23 cellular contexts compared by ENCODE assay signal in the genomic region with DNA sequence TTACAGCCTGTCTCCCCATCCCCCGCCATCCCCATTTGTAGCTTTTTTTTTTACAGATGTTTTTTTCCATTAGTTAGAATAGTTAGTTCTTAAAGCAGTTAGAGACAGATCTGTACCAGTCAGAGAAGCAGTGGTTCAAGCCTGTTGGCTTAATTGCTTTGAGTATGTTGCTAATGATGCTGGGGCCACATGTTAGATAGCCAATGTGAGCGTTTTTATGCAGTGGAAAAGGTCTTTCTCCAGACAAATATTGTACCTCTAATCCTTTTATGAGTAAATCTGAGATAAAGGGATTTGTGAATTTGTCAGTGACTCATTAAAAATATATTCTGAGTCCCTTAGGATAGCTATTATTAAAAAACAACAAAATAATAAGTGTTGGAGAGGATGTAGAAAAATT.
A peak's percentile ranks its signal among the peaks of the same experiment; 100 is the strongest.
DNase-seq lines count a peak whose midpoint lies in the region; ATAC-seq, FAIRE-seq and TF ChIP-seq lines count a peak whose summit lies in the region.
"Had no signal": no experiment of that assay in that cellular context is flagged by ENCODE, and none has a peak within 500 bp of the region (broad histone marks: within the 10 kb centered on the region; RNA-seq: fewer than 3 reads in every experiment).

No MANE protein-coding gene starts in this region.

- TF ChIP-seq CTCF in IMR-90 (conservative IDR thresholded peaks at IDR 0.05; ENCODE audit: low read depth, low read length) (no peak), keratinocyte (optimal IDR thresholded peaks at IDR 0.05 in 1 of 3, IDR thresholded peaks at IDR 0.05 in 1 of 3, conservative IDR thresholded peaks at IDR 0.05 in 1 of 3; ENCODE audit: extremely low read depth in 1 of 3, insufficient read depth in 2 of 3, low read length in 3 of 3) (no peak), stomach (IDR thresholded peaks at IDR 0.05) (no peak)

- H4K8ac ChIP-seq in IMR-90 (ENCODE audit: low read depth in 2 of 2, low read length in 2 of 2): 0 out of 4 replicates have a peak overlapping the region, but pooled peaks of 1 of the 2 experiments have one; percentile 4

- H3K36me3 ChIP-seq in ACC112 (ENCODE audit: insufficient read depth, low read length) (peaks cover 12% of the 10 kb centered on the region; the same call in 1 of the 2 replicates), IMR-90 (ENCODE audit: control insufficient read depth, insufficient read depth, low read length) (no peaks in the 10 kb centered on the region; the same call in 1 of the 2 replicates), SJSA1 (peaks cover 14% of the 10 kb centered on the region; the same call in 1 of the 2 replicates), keratinocyte (ENCODE audit: control insufficient read depth in 2 of 2, extremely low read depth in 1 of 2, insufficient read depth in 2 of 2, low read length in 2 of 2) (no peaks in the 10 kb centered on the region), stomach (no peaks in the 10 kb centered on the region)
- H3K36me3 ChIP-seq: SJCRH30 had no signal

- no peak overlapping the region for H3K23ac ChIP-seq in IMR-90 (ENCODE audit: low read depth, low read length)

- H3K79me1 ChIP-seq in IMR-90 (ENCODE audit: low read depth in 1 of 2, low read length in 2 of 2): peaks cover 23 to 37% of the 10 kb centered on the region in 2 experiments

- POLR2A ChIA-PET in IMR-90 (lab: Charles Lee; ENCODE audit: unreplicated experiment): no interaction called here

- H3K4me3 ChIP-seq in ACC112 (ENCODE audit: low read depth, low read length) (no peak overlapping the region), IMR-90 (ENCODE audit: insufficient read depth, low read depth, low read length) (no peak overlapping the region), SJSA1 (no peak overlapping the region), keratinocyte (ENCODE audit: control insufficient read depth in 2 of 3, extremely low read depth in 1 of 3, insufficient read depth in 2 of 3, low read depth in 1 of 3, low read length in 3 of 3) (no peak overlapping the region), stomach (no peak overlapping the region)
- H3K4me3 ChIP-seq: A549, K562, SJCRH30 had no signal

- H3K27me3 ChIP-seq in ACC112 (ENCODE audit: insufficient read depth, low read length) (no peaks in the 10 kb centered on the region), IMR-90 (ENCODE audit: control insufficient read depth, insufficient read depth, low read length) (no peaks in the 10 kb centered on the region), SJSA1 (replicated peaks) (no peaks in the 10 kb centered on the region), keratinocyte (ENCODE audit: control insufficient read depth, extremely low read depth, insufficient read depth, low read length) (no peaks in the 10 kb centered on the region), stomach (no peaks in the 10 kb centered on the region)
- H3K27me3 ChIP-seq: SJCRH30 had no signal

- H3K9ac ChIP-seq in IMR-90 (ENCODE audit: low read depth, low read length) (no peak overlapping the region), keratinocyte (ENCODE audit: control insufficient read depth, extremely low read depth, insufficient read depth, low read length) (no peak overlapping the region)

- peak overlapping the region; percentile 40; the same call in 1 of the 2 replicates for H4K5ac ChIP-seq in IMR-90 (ENCODE audit: low read depth, low read length)

- H3K14ac ChIP-seq in IMR-90 (replicated peaks; ENCODE audit: low read depth, low read length): peak overlapping the region; percentile 49; the same call in 1 of the 2 replicates

- no peak overlapping the region for H3K56ac ChIP-seq in IMR-90 (ENCODE audit: extremely low read depth, insufficient read depth, low read length)

- H3K4me2 ChIP-seq in IMR-90 (ENCODE audit: low read depth, low read length) (no peak overlapping the region), keratinocyte (ENCODE audit: control insufficient read depth, extremely low read depth, insufficient read depth, low read depth, low read length) (no peak overlapping the region)
- H3K4me2 ChIP-seq: A549 had no signal

- H4K20me1 ChIP-seq in IMR-90 (ENCODE audit: insufficient read depth, low read length) (no peaks in the 10 kb centered on the region), keratinocyte (ENCODE audit: control insufficient read depth, extremely low read depth, insufficient read depth, low read length) (no peaks in the 10 kb centered on the region)

- in situ Hi-C loops in IMR-90 (cut with MboI; ENCODE audit: low sequenced_read_pairs): no loop called here

- H2BK120ac ChIP-seq in IMR-90 (ENCODE audit: low read depth, low read length): peak overlapping the region; percentile 39; the same call in 1 of the 2 replicates

- no peak for TF ChIP-seq RAD21 in IMR-90 (IDR thresholded peaks at IDR 0.05; ENCODE audit: low read length)

- H3K27ac ChIP-seq in ACC112 (ENCODE audit: low read depth, low read length) (peak overlapping the region; percentile 41), IMR-90 (ENCODE audit: insufficient read depth, low read length) (no peak overlapping the region), SJSA1 (peak overlapping the region; percentile 9; the same call in 1 of the 2 replicates), keratinocyte (ENCODE audit: control insufficient read depth, insufficient read depth, low read length) (no peak overlapping the region), stomach (no peak overlapping the region)
- H3K27ac ChIP-seq: A549, RWPE1, SJCRH30 had no signal

- TF ChIP-seq EP300 in stomach (IDR thresholded peaks at IDR 0.05): no peak

- DNase-seq in IMR-90: no peak
- DNase-seq in SJSA1 (ENCODE audit: low read depth in 1 of 2, low spot score in 2 of 2): no peak
- DNase-seq in keratinocyte (ENCODE audit: low read depth, low spot score): no peak
- no peak for DNase-seq in foreskin melanocyte
- DNase-seq in COLO668 (lab: John Stamatoyannopoulos, UW; ENCODE audit: unreplicated experiment): no peak
- DNase-seq in stomach: no peak
- DNase-seq: C1 segment of cervical spinal cord, DND-41, GF-D8, H9, NCI-H1048, NCI-H1436 treated with DMSO at 0.1 percent for 48 hours, NCI-H2081 treated with DMSO at 0.1 percent for 48 hours, NCI-H345, NCI-H526, OCI-M1 had no signal

- peak overlapping the region; percentile 93 for H2BK5ac ChIP-seq in IMR-90 (ENCODE audit: low read depth, low read length, poor library complexity, severe bottlenecking)

- ATAC-seq in IMR-90 (ENCODE audit: low read depth) (no peak), HG02759 (IDR thresholded peaks at IDR 0.05; ENCODE audit: unreplicated experiment) (no peak)
- ATAC-seq: A549, K562 had no signal

- peak overlapping the region; percentile 41; the same call in 1 of the 2 replicates for H2AK5ac ChIP-seq in IMR-90 (ENCODE audit: low read depth, low read length)

- H3K79me2 ChIP-seq in ACC112 (ENCODE audit: control insufficient read depth, insufficient read depth, low read length, unreplicated experiment) (no peaks in the 10 kb centered on the region), keratinocyte (ENCODE audit: control insufficient read depth, insufficient read depth, low read length) (no peaks in the 10 kb centered on the region)

- CTCF ChIA-PET in IMR-90 (lab: Yijun Ruan, JAX): interaction anchor here (0.5 to 1.0 kb wide), 6 partner anchors 11 to 553 kb away, joined by 3 to 5 read pairs (median 3); no protein-coding TSS in a partner anchor

- H3K4me1 ChIP-seq in ACC112 (ENCODE audit: control insufficient read depth, insufficient read depth, low read length, unreplicated experiment) (peaks cover 47% of the 10 kb centered on the region), IMR-90 (ENCODE audit: control insufficient read depth, insufficient read depth, low read length) (peaks cover 10% of the 10 kb centered on the region), SJSA1 (replicated peaks) (peaks cover 54% of the 10 kb centered on the region), keratinocyte (ENCODE audit: control insufficient read depth, extremely low read depth, insufficient read depth, low read length) (peaks cover 34% of the 10 kb centered on the region), stomach (no peaks in the 10 kb centered on the region)

- peak; percentile 60 for FAIRE-seq in keratinocyte (lab: Jason Lieb, UNC)
- FAIRE-seq: A549, GM12892, K562 had no signal

- no peak overlapping the region; the same call in 1 of the 2 replicates for H3K4ac ChIP-seq in IMR-90 (ENCODE audit: low read depth, low read length)

- no TSS peak for BruUV-seq in IMR-90 (replicated peaks; lab: Mats Ljungman, UMichigan)

- H2BK20ac ChIP-seq in IMR-90 (ENCODE audit: low read depth, low read length): no peak overlapping the region; the same call in 1 of the 2 replicates

- TF ChIP-seq POLR2A in IMR-90 (IDR thresholded peaks at IDR 0.05; ENCODE audit: low read depth, low read length) (no peak), stomach (IDR thresholded peaks at IDR 0.05) (no peak)

- H3K9me1 ChIP-seq in IMR-90 (ENCODE audit: insufficient read depth, low read length): peaks cover 8% of the 10 kb centered on the region
- H3K9me1 ChIP-seq in keratinocyte (ENCODE audit: control insufficient read depth, extremely low read depth, insufficient read depth, low read length): no peaks in the 10 kb centered on the region

- WGBS in IMR-90 (ENCODE audit: extremely low coverage in 2 of 2, insufficient read length in 1 of 2), 2 experiments: no CpG with 5 or more reads among the region's 2 CpGs
- 48 to 77% (median 63%) methylated on average over 2 of the region's 2 CpGs for WGBS in stomach, 5 donors

- H2BK15ac ChIP-seq in IMR-90 (ENCODE audit: low read depth, low read length): no peak overlapping the region

- H4K91ac ChIP-seq in IMR-90 (ENCODE audit: insufficient read depth, low read depth, low read length): 0 out of 2 replicates have a peak overlapping the region, but pooled peaks have one; percentile 17

- intact Hi-C loops in IMR-90 (cut with micrococcal nuclease) (loop anchor here (5.0 kb wide), 1 partner anchor 105 kb away; no protein-coding TSS in a partner anchor), stomach (cut with DNase I; ENCODE audit: low total_unique reads) (no loop called here)

- H2AFZ ChIP-seq in ACC112 (ENCODE audit: low read length, unreplicated experiment): no peak overlapping the region
- no peak overlapping the region for H2AFZ ChIP-seq in IMR-90 (replicated peaks; ENCODE audit: low read length, poor library complexity)
- H2AFZ ChIP-seq in keratinocyte (ENCODE audit: control insufficient read depth, low read length): no peak overlapping the region

- H2AK9ac ChIP-seq in IMR-90 (replicated peaks; ENCODE audit: low read depth, low read length, poor library complexity): no peak overlapping the region

- dilution Hi-C loops in IMR-90 (cut with HindIII; ENCODE audit: low sequenced_read_pairs, unreplicated experiment) (no loop called here), keratinocyte (cut with MboI; ENCODE audit: extremely low pct_ligation_motif_present, low sequenced_read_pairs) (no loop called here)

- peak overlapping the region; percentile 70; the same call in 1 of the 2 replicates for H3K18ac ChIP-seq in IMR-90 (ENCODE audit: low read depth, low read length)

- H3K9me3 ChIP-seq in IMR-90 (ENCODE audit: control insufficient read depth, insufficient read depth, low read length) (no peaks in the 10 kb centered on the region), SJSA1 (replicated peaks) (no peaks in the 10 kb centered on the region), keratinocyte (ENCODE audit: control insufficient read depth, low read depth, low read length) (no peaks in the 10 kb centered on the region), stomach (peaks cover 0 to 2% (median 0%) of the 10 kb centered on the region in 4 donors)
- H3K9me3 ChIP-seq: A549, SJCRH30 had no signal

TF ChIP-seq in IMR-90, 13 proteins besides CTCF, POLR2A, EP300 and RAD21 (continues in another document):
- no peak for TF ChIP-seq SMC3 (IDR thresholded peaks at IDR 0.05; ENCODE audit: low read depth, low read length)

Comparison
In these comparisons a context has a peak if more than half of its experiments do, and no peak if none do; other contexts are left out.
1. H3K27ac ChIP-seq: peak in ACC112 (single experiment) and SJSA1 (single experiment); none in IMR-90 (single experiment), keratinocyte (single experiment) and stomach (0 of 5).